ENCODE assay signal across 1 cellular context in genomic region chr15:28288845-28289693, GRCh38.
TF ChIP-seq lines count a peak whose summit lies in the region.

No MANE protein-coding gene starts in this region.

TF ChIP-seq in GM12878, 131 proteins besides CTCF, POLR2A, EP300 and RAD21 (continued from another document):
- TF ChIP-seq BCL11A (IDR thresholded peaks at IDR 0.05; ENCODE audit: low read depth, low read length) = peak; percentile 58; the same call in 1 of the 2 replicates
